18 cellular contexts compared by ENCODE assay signal in the genomic region with DNA sequence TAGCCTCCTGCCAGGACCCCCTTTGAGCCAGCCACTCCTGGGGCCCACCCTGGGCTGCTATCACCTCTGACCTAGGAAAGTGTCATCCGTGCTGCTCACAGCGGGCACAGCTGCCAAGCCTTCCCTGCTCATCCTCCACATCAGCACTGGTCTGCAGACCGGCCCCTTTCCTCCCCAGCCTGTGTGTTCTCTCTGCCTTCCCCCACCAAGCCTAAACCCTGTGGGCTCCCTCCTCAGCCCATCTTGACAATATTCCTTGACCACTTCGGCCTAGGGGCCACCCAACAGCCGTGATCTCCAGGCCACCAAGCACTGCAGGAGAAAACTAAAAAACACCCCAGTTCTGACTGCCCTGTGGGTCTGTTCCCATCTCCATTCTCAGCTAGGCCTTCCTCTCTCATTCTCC.
A peak's percentile ranks its signal among the peaks of the same experiment; 100 is the strongest.
DNase-seq lines count a peak whose midpoint lies in the region; ATAC-seq and TF ChIP-seq lines count a peak whose summit lies in the region.
"Had no signal": no experiment of that assay in that cellular context is flagged by ENCODE, and none has a peak within 500 bp of the region (broad histone marks: within the 10 kb centered on the region; RNA-seq: fewer than 3 reads in every experiment).

No MANE protein-coding gene starts in this region.

- H3K27ac Mint-ChIP-seq in glutamatergic neuron (ENCODE audit: unreplicated experiment) (peak overlapping the region; percentile 70), osteocyte (ENCODE audit: unreplicated experiment) (no peak overlapping the region)
- H3K27ac Mint-ChIP-seq: B cell; CD4-positive, alpha-beta T cell; HFFc6 had no signal

- H3K9me3 Mint-ChIP-seq in glutamatergic neuron (ENCODE audit: unreplicated experiment) (peaks cover 18% of the 10 kb centered on the region), osteocyte (ENCODE audit: unreplicated experiment) (no peaks in the 10 kb centered on the region)
- H3K9me3 Mint-ChIP-seq: CD4-positive, alpha-beta T cell; HFFc6 had no signal

- ATAC-seq in left ventricle myocardium superior (no peak), foreskin keratinocyte (no peak), GM18873 (IDR thresholded peaks at IDR 0.05; ENCODE audit: low FRiP score, unreplicated experiment) (no peak)
- ATAC-seq: GM12878 had no signal

- H3K9me3 ChIP-seq in cardiac muscle cell (ENCODE audit: low read depth) = no peaks in the 10 kb centered on the region
- no peaks in the 10 kb centered on the region; the same call in 1 of the 2 replicates for H3K9me3 ChIP-seq in NT2/D1 (ENCODE audit: insufficient read depth, low read length)
- H3K9me3 ChIP-seq in MG63 = no peaks in the 10 kb centered on the region
- H3K9me3 ChIP-seq: SK-N-SH had no signal

- H3K4me1 Mint-ChIP-seq in glutamatergic neuron (ENCODE audit: low read depth, unreplicated experiment) (peaks cover 55% of the 10 kb centered on the region), osteocyte (ENCODE audit: unreplicated experiment) (peaks cover 23% of the 10 kb centered on the region)

- H3K27me3 ChIP-seq in cardiac muscle cell = no peaks in the 10 kb centered on the region
- H3K27me3 ChIP-seq in NT2/D1 (ENCODE audit: insufficient read depth, insufficient read length) = no peaks in the 10 kb centered on the region
- H3K27me3 ChIP-seq in foreskin keratinocyte = no peaks in the 10 kb centered on the region
- H3K27me3 ChIP-seq in MG63 = no peaks in the 10 kb centered on the region

- H3K27ac ChIP-seq in cardiac muscle cell (peak overlapping the region; percentile 60), foreskin keratinocyte (no peak overlapping the region)

- TF ChIP-seq CTCF in cardiac muscle cell (IDR thresholded peaks at IDR 0.05; ENCODE audit: low read depth, low read length) (no peak), glutamatergic neuron (IDR thresholded peaks at IDR 0.05; ENCODE audit: partially characterized antibody, unreplicated experiment) (no peak), osteocyte (IDR thresholded peaks at IDR 0.05) (no peak), foreskin keratinocyte (conservative IDR thresholded peaks at IDR 0.05) (no peak)

- H3K27me3 Mint-ChIP-seq in glutamatergic neuron (ENCODE audit: unreplicated experiment) (peaks cover 14% of the 10 kb centered on the region), osteocyte (ENCODE audit: unreplicated experiment) (no peaks in the 10 kb centered on the region)
- H3K27me3 Mint-ChIP-seq: CD4-positive, alpha-beta T cell had no signal

- H3K4me1 ChIP-seq in cardiac muscle cell (ENCODE audit: low read depth) = peaks cover 14% of the 10 kb centered on the region
- H3K4me1 ChIP-seq in NT2/D1 (ENCODE audit: insufficient read depth, insufficient read length) = peaks cover 32% of the 10 kb centered on the region
- no peaks in the 10 kb centered on the region for H3K4me1 ChIP-seq in foreskin keratinocyte

- no peaks in the 10 kb centered on the region for H3K36me3 Mint-ChIP-seq in glutamatergic neuron (ENCODE audit: unreplicated experiment)
- H3K36me3 Mint-ChIP-seq in osteocyte (ENCODE audit: unreplicated experiment) = peaks cover 7% of the 10 kb centered on the region

- peak overlapping the region; percentile 65 for H3K9ac ChIP-seq in NT2/D1 (ENCODE audit: insufficient read length, low read depth)
- H3K9ac ChIP-seq: SK-N-SH had no signal

- intact Hi-C loops in left ventricle myocardium superior (cut with micrococcal nuclease) = no loop called here

- H3K4me3 Mint-ChIP-seq in glutamatergic neuron (ENCODE audit: unreplicated experiment) (no peak overlapping the region), osteocyte (ENCODE audit: unreplicated experiment) (no peak overlapping the region)
- H3K4me3 Mint-ChIP-seq: B cell; CD4-positive, alpha-beta T cell; HFFc6 had no signal

- DNase-seq in cardiac muscle cell (ENCODE audit: low read depth in 1 of 2, low spot score in 1 of 2) (no peak), left ventricle myocardium superior (no peak), NT2/D1 (ENCODE audit: low read depth, low spot score) (no peak), glutamatergic neuron (no peak), osteocyte (ENCODE audit: extremely low spot score, unreplicated experiment) (peak; percentile 62), foreskin keratinocyte (no peak), MG63 (no peak)
- DNase-seq: CD4-positive, alpha-beta T cell; DMS153; GF-D8; HFFc6; KBM-7; NCI-H1694 treated with DMSO at 0.1 percent for 48 hours; SHP77; SK-N-SH had no signal

- H3K36me3 ChIP-seq in cardiac muscle cell (peaks cover 18% of the 10 kb centered on the region), NT2/D1 (ENCODE audit: insufficient read depth, insufficient read length, low read length) (peaks cover 44% of the 10 kb centered on the region), MG63 (no peaks in the 10 kb centered on the region)

- H3K4me3 ChIP-seq in cardiac muscle cell = no peak overlapping the region
- no peak overlapping the region for H3K4me3 ChIP-seq in NT2/D1 (ENCODE audit: insufficient read length, low read depth)
- H3K4me3 ChIP-seq in MG63 = no peak overlapping the region
- H3K4me3 ChIP-seq: GM12878 had no signal
